Comparison of ENCODE assay signal across 21 cellular contexts in the genomic region with DNA sequence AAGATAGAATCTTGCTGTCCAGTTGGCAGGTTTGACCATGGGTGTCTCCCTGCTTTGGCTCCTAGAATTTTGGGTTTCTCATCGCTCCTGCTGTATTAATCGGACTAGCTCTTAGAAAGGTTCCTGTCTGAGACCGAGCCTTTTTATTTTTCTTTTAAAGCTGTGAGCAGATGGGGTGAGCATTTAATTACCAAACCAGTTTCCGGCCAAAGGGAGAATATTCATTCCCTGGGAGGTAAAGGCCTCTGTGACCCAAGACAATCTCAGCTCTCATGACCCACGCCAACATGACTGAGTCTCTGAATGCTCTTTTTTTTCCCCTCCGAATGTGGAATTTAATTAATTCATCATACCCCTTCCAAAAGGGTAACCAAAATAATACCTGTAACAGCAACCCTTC.
"Had no signal": no experiment of that assay in that cellular context is flagged by ENCODE, and none has a peak within 500 bp of the region (broad histone marks: within the 10 kb centered on the region; RNA-seq: fewer than 3 reads in every experiment).

No MANE protein-coding gene starts in this region.

- ATAC-seq: effector memory CD8-positive, alpha-beta T cell; esophagus mucosa; foreskin keratinocyte; gastrocnemius medialis; gastroesophageal sphincter; heart left ventricle; heart right ventricle had no signal

- DNase-seq: colonic mucosa; cortex of kidney; dermis blood vessel endothelial cell; dorsolateral prefrontal cortex; effector CD4-positive, alpha-beta T cell; effector CD8-positive, alpha-beta T cell; effector memory CD4-positive, alpha-beta T cell; effector memory CD8-positive, alpha-beta T cell; endodermal cell; erythroblast; esophagus squamous epithelium; foreskin fibroblast; foreskin keratinocyte; foreskin melanocyte; gastrocnemius medialis; glutamatergic neuron; heart left ventricle; heart right ventricle; hippocampal formation had no signal
